22 cellular contexts compared by ENCODE assay signal in the genomic region with DNA sequence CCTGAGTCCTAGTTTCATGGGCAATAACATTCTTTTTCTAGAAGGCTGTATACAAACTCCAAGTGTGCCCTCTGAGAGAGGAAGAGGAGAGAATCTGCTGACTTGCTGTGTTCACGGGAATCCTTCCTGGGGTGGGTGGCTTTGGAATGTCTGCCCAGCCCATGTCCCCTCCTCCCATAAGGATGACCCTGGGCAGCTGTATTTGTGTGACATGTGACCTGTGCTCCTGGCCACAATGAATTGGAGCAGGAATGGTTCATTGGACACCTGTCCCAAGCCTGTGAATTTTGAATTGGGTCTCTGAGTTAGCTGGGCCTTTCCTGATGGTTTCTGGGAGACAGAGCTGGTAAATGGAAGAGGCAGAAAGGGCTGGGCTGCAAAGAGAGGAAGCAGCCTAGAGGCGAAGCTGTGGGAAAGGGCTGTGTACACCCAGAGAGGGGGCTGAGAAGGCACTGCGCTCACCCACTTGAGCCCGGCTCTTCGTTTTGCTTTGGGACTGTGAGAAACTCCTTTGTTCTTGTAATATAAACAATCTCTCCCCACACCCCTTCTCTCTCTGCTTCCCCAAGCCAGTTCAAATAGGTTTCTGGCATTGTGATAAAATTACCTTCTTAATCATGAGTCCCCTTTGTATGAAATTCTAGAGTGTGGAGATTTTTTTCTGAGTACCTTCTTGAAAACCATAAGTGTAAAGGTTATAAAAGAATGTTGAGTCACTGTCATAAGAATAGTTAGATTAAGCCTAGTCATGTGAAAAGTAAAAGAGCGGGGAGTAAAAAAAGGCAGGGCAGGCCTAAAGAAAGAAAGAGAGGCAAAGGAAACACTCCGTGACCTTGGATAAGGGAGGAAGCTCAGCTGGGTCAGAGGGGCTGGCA. TPM values are rescaled to one million over a fixed set of nuclear protein-coding genes. Genes with fewer than 3 reads are reported as not detected.
DNase-seq lines count a peak whose midpoint lies in the region; ATAC-seq, FAIRE-seq and TF ChIP-seq lines count a peak whose summit lies in the region.
"Had no signal": no experiment of that assay in that cellular context is flagged by ENCODE, and none has a peak within 500 bp of the region (broad histone marks: within the 10 kb centered on the region; RNA-seq: fewer than 3 reads in every experiment).

No MANE protein-coding gene starts in this region.

- POLR2A ChIA-PET in K562 (lab: Yijun Ruan, JAX) = interaction anchor here (0.7 to 1.0 kb wide), 2 partner anchors 20 to 28 kb away, joined by 3 to 5 read pairs; no protein-coding TSS in a partner anchor

- H3K9me3 ChIP-seq in left ventricle myocardium inferior (replicated peaks) (peaks cover 7% of the 10 kb centered on the region), heart left ventricle (peaks cover 0 to 7% (median 0%) of the 10 kb centered on the region in 12 donors), K562 (replicated peaks; ENCODE audit: control insufficient read depth, insufficient read depth, low read depth, low read length) (no peaks in the 10 kb centered on the region)

- no peaks in the 10 kb centered on the region for H3K27me3 ChIP-seq in left ventricle myocardium inferior (ENCODE audit: low read depth)
- no peaks in the 10 kb centered on the region for H3K27me3 ChIP-seq in heart left ventricle
- H3K27me3 ChIP-seq in K562 (ENCODE audit: control insufficient read depth in 2 of 2, insufficient read depth in 2 of 2, low read length in 2 of 2) = no peaks in the 10 kb centered on the region
- H3K27me3 ChIP-seq: transverse colon had no signal

- H3K79me2 ChIP-seq in K562 (ENCODE audit: control insufficient read depth, insufficient read depth, low read length) = no peaks in the 10 kb centered on the region

- H3K36me3 ChIP-seq in left ventricle myocardium inferior (peaks cover 8% of the 10 kb centered on the region), heart left ventricle (no peaks in the 10 kb centered on the region), K562 (ENCODE audit: control insufficient read depth, insufficient read depth, low read length) (no peaks in the 10 kb centered on the region)
- H3K36me3 ChIP-seq: transverse colon had no signal

- no peak for FAIRE-seq in K562 (lab: Jason Lieb, UNC)
- FAIRE-seq in urothelium cell line (lab: Jason Lieb, UNC) = no peak
- FAIRE-seq: G401.6, GM12891, small intestine had no signal

- no peaks in the 10 kb centered on the region for H3K9me1 ChIP-seq in K562 (ENCODE audit: control insufficient read depth, insufficient read depth, low read length)

- H3K4me3 ChIP-seq in left ventricle myocardium inferior (no peak overlapping the region), heart left ventricle (no peak overlapping the region), K562 (no peak overlapping the region)
- H3K4me3 ChIP-seq: transverse colon had no signal

- no peaks in the 10 kb centered on the region for H4K20me1 ChIP-seq in K562 (replicated peaks; ENCODE audit: control insufficient read depth, insufficient read depth, low read length)

- no peak for TF ChIP-seq RAD21 in K562 (CRISPR knock-in tag; conservative IDR thresholded peaks at IDR 0.05 in 1 of 2, IDR thresholded peaks at IDR 0.05 in 1 of 2)

- CTCF ChIA-PET in K562 (lab: Yijun Ruan, JAX; ENCODE audit: low intra/inter-chr PET ratio) = no interaction called here

- intact Hi-C loops in left ventricle myocardium inferior (cut with micrococcal nuclease) (no loop called here), heart left ventricle (cut with DNase I) (no loop called here), K562 (cut with micrococcal nuclease) (no loop called here)

- in situ Hi-C loops in K562 (cut with MboI) = no loop called here

- BruUV-seq in K562 (replicated peaks; lab: Mats Ljungman, UMichigan) = no TSS peak

- TF ChIP-seq POLR2A in heart left ventricle (IDR thresholded peaks at IDR 0.05) (no peak), K562 (conservative IDR thresholded peaks at IDR 0.05) (0 out of 2 replicates have a peak, but pooled peaks have one; percentile 48)

- WGBS in heart left ventricle, 4 donors = 70 to 79% (median 74%) methylated on average over 6 to 7 of the region's 7 CpGs
- 47% methylated on average over 7 of the region's 7 CpGs for WGBS in K562 (ENCODE audit: insufficient coverage, low coverage, missing lambda C conversion rate)

- ATAC-seq in heart left ventricle = no peak
- no peak; the same call in 2 of the 3 replicates for ATAC-seq in K562
- ATAC-seq in GM18870 (IDR thresholded peaks at IDR 0.05; ENCODE audit: unreplicated experiment) = no peak
- ATAC-seq in HG03354 (IDR thresholded peaks at IDR 0.05; ENCODE audit: poor library complexity, severe bottlenecking, unreplicated experiment) = no peak
- ATAC-seq: activated CD8-positive, alpha-beta T cell treated with anti-CD3 and anti-CD28 coated beads for 36 hours; stimulated activated effector memory CD8-positive, alpha-beta T cell treated with anti-CD3 and anti-CD28 coated beads, Interleukin-12 subunit alpha, Interleukin-12 subunit beta, amount 100 ng/mL, for 72 hours had no signal

- no peak for DNase-seq in left ventricle myocardium inferior
- no peak for DNase-seq in heart left ventricle
- DNase-seq in K562 (ENCODE audit: extremely low read depth in 1 of 4, low spot score in 3 of 4) = no peak
- DNase-seq in myocyte (ENCODE audit: low read depth) = peak; percentile 52
- DNase-seq in urothelium cell line (ENCODE audit: low spot score) = no peak
- DNase-seq in SW480 (ENCODE audit: low spot score) = no peak
- DNase-seq: activated CD8-positive, alpha-beta T cell treated with anti-CD3 and anti-CD28 coated beads for 36 hours; erythroblast; glutamatergic neuron; Karpas-422; NCI-H1105; NCI-H345; NK-92 treated with Interleukin-12 subunit alpha and Interleukin-12 subunit beta, amount 100 ng/mL, for 24 hours; occipital lobe; small intestine; T-helper 1 cell; transverse colon had no signal

- TF ChIP-seq CTCF in left ventricle myocardium inferior (IDR thresholded peaks at IDR 0.05; ENCODE audit: borderline replicate concordance) = no peak
- no peak for TF ChIP-seq CTCF in heart left ventricle (IDR thresholded peaks at IDR 0.05)
- no peak for TF ChIP-seq CTCF in K562 (IDR thresholded peaks at IDR 0.05 in 2 of 3, conservative IDR thresholded peaks at IDR 0.05 in 1 of 3; ENCODE audit: insufficient read depth in 2 of 3, low read depth in 1 of 3, low read length in 3 of 3)

- no peak overlapping the region for H3K4me2 ChIP-seq in K562 (ENCODE audit: insufficient read depth, low read length)

- H3K27ac ChIP-seq in left ventricle myocardium inferior (replicated peaks) = peak overlapping the region; percentile 16
- H3K27ac ChIP-seq in heart left ventricle = peak overlapping the region in 4 of 12 donors; percentile 4 to 53 (median 23)
- no peak overlapping the region; the same call in 2 of the 3 replicates for H3K27ac ChIP-seq in K562 (ENCODE audit: extremely low read depth, low read depth, low read length)
- H3K27ac ChIP-seq: transverse colon had no signal

- H2AFZ ChIP-seq in K562 (ENCODE audit: low read depth, low read length) = peak overlapping the region; percentile 57

- peak overlapping the region in 1 of 2 experiments; percentile 33; a peak in 2 of 4 replicates for H3K9ac ChIP-seq in K562 (ENCODE audit: insufficient read depth in 1 of 2, low read depth in 2 of 2, low read length in 2 of 2)

- H3K4me1 ChIP-seq in left ventricle myocardium inferior (peaks cover 18% of the 10 kb centered on the region), heart left ventricle (peaks cover 0 to 13% (median 0%) of the 10 kb centered on the region in 12 donors), K562 (replicated peaks in 1 of 2; ENCODE audit: control insufficient read depth in 2 of 2, insufficient read depth in 2 of 2, low read length in 2 of 2) (peaks cover 4 to 9% of the 10 kb centered on the region in 2 experiments; a peak in 3 of 5 replicates)

- no peak for TF ChIP-seq EP300 in K562 (IDR thresholded peaks at IDR 0.05; ENCODE audit: low read length)

TF ChIP-seq in K562, 482 proteins besides CTCF, POLR2A, EP300 and RAD21 (continues in another document):
- TF ChIP-seq THRB (CRISPR knock-in tag; conservative IDR thresholded peaks at IDR 0.05) = peak; percentile 43; the same call in 1 of the 2 replicates
- peak; percentile 12; the same call in 1 of the 2 replicates for TF ChIP-seq MAFK (IDR thresholded peaks at IDR 0.05; ENCODE audit: low read length)
- no peak for TF ChIP-seq CCNT2 (IDR thresholded peaks at IDR 0.05; ENCODE audit: borderline replicate concordance, extremely low read depth, insufficient read length, low read depth, low read length)

RNA-seq across cellular contexts. Expression of gene SLC4A5, which starts 49.8 kb away (rescaled TPM):
- total RNA-seq in left ventricle myocardium inferior (2.3 TPM), heart left ventricle (1 to 10 TPM in 7 of 9 donors, under 1 TPM in 2; 0.36 to 4.1 (median 1.6) TPM), K562 (2014; rRNA removed) (0.05 TPM in 1 of 2 replicates, not detected in the other), K562 (2014; rRNA removed; fragmentation: Illumina TruSeq; extraction: Trizol) (0.03 TPM in 1 of 2 replicates, not detected in the other), K562 (2015; rRNA removed; fragmentation: Illumina TruSeq; extraction: Trizol) (0.34 and 0.69 TPM in 2 replicates), K562 (2021) (0.42 TPM in 1 of 2 replicates, not detected in the other), myocyte (0.43 and 2.0 TPM in 2 replicates)
- polyA plus RNA-seq in heart left ventricle (1 to 10 TPM in 1 of 2 donors, under 1 TPM in 1; 0.72 to 1.2 TPM), K562 (2011; rRNA removed) (0.03 and 0.05 TPM in 2 replicates), K562 (2014; fragmentation: Illumina TruSeq; extraction: Trizol) (0.03 and 0.16 TPM in 2 replicates), K562 (2014; fragmentation: Nextera tagmentation; extraction: Ambion mirVana) (under 1 TPM; 0.10 to 0.13 TPM), K562 (2014; rRNA removed) (0.13 and 0.77 TPM in 2 replicates)
- 0.12 TPM in 1 of 2 replicates, not detected in the other for total RNA-seq in K562 (2011; cell fraction: chromatin; rRNA removed; ENCODE audit: low replicate concordance)
- not detected in 2 replicates for total RNA-seq in K562 (2011; cell fraction: nucleolus; rRNA removed)
- not detected in 2 replicates for total RNA-seq in K562 (2011; cell fraction: nucleoplasm; rRNA removed)
- polyA plus RNA-seq in K562 (2011; cell fraction: cytosol; rRNA removed) = 0.12 TPM in 1 of 2 replicates, not detected in the other
- 0.10 and 0.57 TPM in 2 replicates for polyA plus RNA-seq in K562 (2011; cell fraction: nucleus; rRNA removed)
- 0.21 and 0.96 TPM in 2 replicates for polyA plus RNA-seq in K562 (2012)
- polyA minus RNA-seq in K562 (2011; rRNA and poly(A)+ RNA removed) = not detected in 2 replicates
- polyA minus RNA-seq in K562 (2011; cell fraction: cytosol; rRNA and poly(A)+ RNA removed) = not detected in 2 replicates
- polyA minus RNA-seq in K562 (2011; cell fraction: nucleus; rRNA and poly(A)+ RNA removed) = not detected in 2 replicates
- 0.98 TPM for polyA plus RNA-seq in myocyte (2012)
